In genomic region chr19:1123381-1123780, GRCh38 we compare ENCODE assay signal across 15 cellular contexts. TPM values are rescaled to one million over a fixed set of nuclear protein-coding genes. Genes with fewer than 3 reads are reported as not detected.
DNase-seq lines count a peak whose midpoint lies in the region; ATAC-seq, FAIRE-seq and TF ChIP-seq lines count a peak whose summit lies in the region.
"Had no signal": no experiment of that assay in that cellular context is flagged by ENCODE, and none has a peak within 500 bp of the region (broad histone marks: within the 10 kb centered on the region; RNA-seq: fewer than 3 reads in every experiment).

No MANE protein-coding gene starts in this region.

- H3K4me3 ChIP-seq in A549 (no peak overlapping the region), HUES64 (ENCODE audit: low read length) (no peak overlapping the region), K562 (no peak overlapping the region)

- no peak for TF ChIP-seq POLR2A in A549 (IDR thresholded peaks at IDR 0.05; ENCODE audit: low read length)
- no peak for TF ChIP-seq POLR2A in K562 (conservative IDR thresholded peaks at IDR 0.05)

- CTCF ChIA-PET in A549 (lab: Yijun Ruan, JAX): interaction anchor here (0.7 to 4.5 kb wide), 4 partner anchors 8 to 70 kb away, joined by 3 to 29 read pairs (median 8); no protein-coding TSS in a partner anchor
- CTCF ChIA-PET in K562 (lab: Yijun Ruan, JAX; ENCODE audit: low intra/inter-chr PET ratio): no interaction called here

- H3K27me3 ChIP-seq in HUES64 (ENCODE audit: insufficient read depth, low read length): no peaks in the 10 kb centered on the region
- H3K27me3 ChIP-seq in K562 (ENCODE audit: control insufficient read depth in 2 of 2, insufficient read depth in 2 of 2, low read length in 2 of 2): no peaks in the 10 kb centered on the region

- H3K9me1 ChIP-seq in K562 (ENCODE audit: control insufficient read depth, insufficient read depth, low read length): no peaks in the 10 kb centered on the region

- FAIRE-seq in A549 (lab: Jason Lieb, UNC): no peak
- FAIRE-seq in K562 (lab: Jason Lieb, UNC): no peak
- FAIRE-seq: H54 had no signal

- H3K36me3 Mint-ChIP-seq in naive thymus-derived CD8-positive, alpha-beta T cell: peaks cover 0 to 51% (median 3%) of the 10 kb centered on the region in 3 donors

- H3K4me1 ChIP-seq in A549 (peaks cover 9% of the 10 kb centered on the region; the same call in 2 of the 3 replicates), HUES64 (ENCODE audit: insufficient read depth, low read length) (no peaks in the 10 kb centered on the region), K562 (replicated peaks in 1 of 2; ENCODE audit: control insufficient read depth in 2 of 2, insufficient read depth in 2 of 2, low read length in 2 of 2) (peaks cover 6 to 62% of the 10 kb centered on the region in 2 experiments; a peak in 4 of 5 replicates)

- no peak overlapping the region for H3K9ac ChIP-seq in HUES64 (ENCODE audit: low read depth, low read length)
- no peak overlapping the region; a peak in 1 of 4 replicates for H3K9ac ChIP-seq in K562 (ENCODE audit: insufficient read depth in 1 of 2, low read depth in 2 of 2, low read length in 2 of 2)

- H3K4me2 ChIP-seq in A549 (no peak overlapping the region), K562 (ENCODE audit: insufficient read depth, low read length) (no peak overlapping the region)

- BruUV-seq in K562 (replicated peaks; lab: Mats Ljungman, UMichigan): no TSS peak

- H3K4me1 Mint-ChIP-seq in naive thymus-derived CD8-positive, alpha-beta T cell: peaks cover 0 to 9% (median 3%) of the 10 kb centered on the region in 4 donors

- intact Hi-C loops in K562 (cut with micrococcal nuclease): no loop called here

- peak; percentile 3 to 9; a peak in 3 of 6 replicates for ATAC-seq in A549
- peak; percentile 12 for ATAC-seq in K562
- ATAC-seq in omental fat pad (ENCODE audit: low FRiP score): peak; percentile 3
- no peak for ATAC-seq in naive thymus-derived CD8-positive, alpha-beta T cell
- no peak for ATAC-seq in GM19035 (IDR thresholded peaks at IDR 0.05; ENCODE audit: unreplicated experiment)
- ATAC-seq in GM21619 (IDR thresholded peaks at IDR 0.05; ENCODE audit: unreplicated experiment): no peak

- POLR2A ChIA-PET in A549 (lab: Yijun Ruan, JAX): interaction anchor here (1.0 kb wide), 1 partner anchor 32 kb away, joined by 3 read pairs; no protein-coding TSS in a partner anchor
- POLR2A ChIA-PET in K562 (lab: Yijun Ruan, JAX): interaction anchor here (0.8 to 1.5 kb wide), 4 partner anchors 11 to 94 kb away, joined by 3 to 12 read pairs (median 4); no protein-coding TSS in a partner anchor
- POLR2A ChIA-PET in naive thymus-derived CD8-positive, alpha-beta T cell (lab: Charles Lee): interaction anchor here (0.5 to 1.6 kb wide), 4 partner anchors 12 to 146 kb away, joined by 3 to 7 read pairs (median 3); partner anchors contain the start of genes CIRBP and GPX4

- H4K20me1 ChIP-seq in K562 (replicated peaks; ENCODE audit: control insufficient read depth, insufficient read depth, low read length): no peaks in the 10 kb centered on the region; the same call in 1 of the 2 replicates

- H3K27me3 Mint-ChIP-seq in naive thymus-derived CD8-positive, alpha-beta T cell: no peaks in the 10 kb centered on the region

- H3K79me2 ChIP-seq in K562 (ENCODE audit: control insufficient read depth, insufficient read depth, low read length): no peaks in the 10 kb centered on the region; the same call in 2 of the 3 replicates

- in situ Hi-C loops in K562 (cut with MboI): no loop called here

- H3K36me3 ChIP-seq in HUES64 (ENCODE audit: insufficient read depth, low read length): peaks cover 50% of the 10 kb centered on the region
- H3K36me3 ChIP-seq in K562 (ENCODE audit: control insufficient read depth, insufficient read depth, low read length): peaks cover 81% of the 10 kb centered on the region

- H3K27ac ChIP-seq in A549 (peak overlapping the region in 1 of 2 experiments; percentile 56; a peak in 2 of 6 replicates), HUES64 (ENCODE audit: low read depth, low read length) (peak overlapping the region; percentile 55; the same call in 1 of the 2 replicates), K562 (ENCODE audit: extremely low read depth, low read depth, low read length) (no peak overlapping the region)

- no peak for TF ChIP-seq EP300 in A549 (IDR thresholded peaks at IDR 0.05)
- TF ChIP-seq EP300 in K562 (IDR thresholded peaks at IDR 0.05; ENCODE audit: low read length): no peak

- no peak overlapping the region for H3K4me3 Mint-ChIP-seq in naive thymus-derived CD8-positive, alpha-beta T cell

- H3K9me3 Mint-ChIP-seq in naive thymus-derived CD8-positive, alpha-beta T cell: no peaks in the 10 kb centered on the region
- H3K9me3 Mint-ChIP-seq: HFFc6 had no signal

- 94% methylated on average over 13 of the region's 20 CpGs for WGBS in A549 (ENCODE audit: missing lambda C conversion rate)
- 89% methylated on average over 20 of the region's 20 CpGs for WGBS in HUES64
- 83% methylated on average over 15 of the region's 20 CpGs for WGBS in K562 (ENCODE audit: insufficient coverage, low coverage, missing lambda C conversion rate)

- H2AFZ ChIP-seq in K562 (ENCODE audit: low read depth, low read length): no peak overlapping the region

- no peak for DNase-seq in A549 (ENCODE audit: low read depth in 1 of 2, low spot score in 1 of 2)
- no peak for DNase-seq in K562 (ENCODE audit: extremely low read depth in 1 of 4, low spot score in 3 of 4)
- DNase-seq in omental fat pad (ENCODE audit: low spot score): no peak
- DNase-seq in naive thymus-derived CD8-positive, alpha-beta T cell: no peak
- DNase-seq in NCI-H82 (lab: John Stamatoyannopoulos, UW): no peak
- DNase-seq: C1 segment of cervical spinal cord, DMS 273 treated with DMSO at 0.1 percent for 48 hours, NCI-H1436, NCI-H1930, NCI-H524 had no signal

- no peak for TF ChIP-seq RAD21 in A549 (conservative IDR thresholded peaks at IDR 0.05 in 1 of 2, IDR thresholded peaks at IDR 0.05 in 1 of 2)
- no peak for TF ChIP-seq RAD21 in K562 (CRISPR knock-in tag; conservative IDR thresholded peaks at IDR 0.05 in 1 of 2, IDR thresholded peaks at IDR 0.05 in 1 of 2)

- H3K27ac Mint-ChIP-seq in naive thymus-derived CD8-positive, alpha-beta T cell: no peak overlapping the region
- H3K27ac Mint-ChIP-seq: HFFc6 had no signal

- TF ChIP-seq CTCF in A549 (IDR thresholded peaks at IDR 0.05) (no peak), K562 (IDR thresholded peaks at IDR 0.05 in 2 of 3, conservative IDR thresholded peaks at IDR 0.05 in 1 of 3; ENCODE audit: insufficient read depth in 2 of 3, low read depth in 1 of 3, low read length in 3 of 3) (no peak), omental fat pad (IDR thresholded peaks at IDR 0.05) (no peak)

- H3K9me3 ChIP-seq in A549 (no peaks in the 10 kb centered on the region), HUES64 (ENCODE audit: insufficient read depth, low read depth, low read length) (no peaks in the 10 kb centered on the region), K562 (replicated peaks; ENCODE audit: control insufficient read depth, insufficient read depth, low read depth, low read length) (no peaks in the 10 kb centered on the region)

RNA-seq across cellular contexts. Expression of gene GPX4, which starts 19.6 kb away (rescaled TPM):
- polyA plus RNA-seq in A549 (2011; rRNA removed) (223 and 248 TPM in 2 replicates), A549 (2017; fragmentation: RNase III; extraction: RNeasy Plus Mini Kit Qiagen cat#74134 plus additional on column Dnase treatment) (370 to 402 TPM (median 394 TPM) in 3 replicates), K562 (2011; rRNA removed) (223 and 286 TPM in 2 replicates), K562 (2014; fragmentation: Illumina TruSeq; extraction: Trizol) (434 and 536 TPM in 2 replicates), K562 (2014; fragmentation: Nextera tagmentation; extraction: Ambion mirVana) (100 to 1,000 TPM in 1 of 2 experiments, 10 to 100 TPM in 1; 61.4 to 125 TPM), K562 (2014; rRNA removed) (661 and 856 TPM in 2 replicates)
- 768 and 819 TPM in 2 replicates for polyA plus RNA-seq in A549 (2012; cell fraction: cytosol; rRNA removed)
- 378 and 395 TPM in 2 replicates for polyA plus RNA-seq in A549 (2012; cell fraction: nucleus; rRNA removed)
- polyA minus RNA-seq in A549 (2011; rRNA and poly(A)+ RNA removed): 180 and 195 TPM in 2 replicates
- 361 TPM for polyA plus RNA-seq in HUES64 (2013, experiment 1 of 2)
- 387 TPM for polyA plus RNA-seq in HUES64 (2013, experiment 2 of 2)
- total RNA-seq in K562 (2011; cell fraction: chromatin; rRNA removed; ENCODE audit: low replicate concordance): 61.5 and 154 TPM in 2 replicates
- total RNA-seq in K562 (2011; cell fraction: nucleolus; rRNA removed): 171 and 189 TPM in 2 replicates
- 129 and 161 TPM in 2 replicates for total RNA-seq in K562 (2011; cell fraction: nucleoplasm; rRNA removed)
- total RNA-seq in K562 (2014; rRNA removed) (639 and 643 TPM in 2 replicates), K562 (2014; rRNA removed; fragmentation: Illumina TruSeq; extraction: Trizol) (131 and 209 TPM in 2 replicates), K562 (2015; rRNA removed; fragmentation: Illumina TruSeq; extraction: Trizol) (349 and 395 TPM in 2 replicates), K562 (2021) (383 and 392 TPM in 2 replicates), omental fat pad (1,000 to 10,000 TPM in 1 of 4 donors, 100 to 1,000 TPM in 3; 429 to 1,640 (median 892) TPM)
- 531 and 777 TPM in 2 replicates for polyA plus RNA-seq in K562 (2011; cell fraction: cytosol; rRNA removed)
- polyA plus RNA-seq in K562 (2011; cell fraction: nucleus; rRNA removed): 389 and 485 TPM in 2 replicates
- polyA plus RNA-seq in K562 (2012): 659 and 746 TPM in 2 replicates
- polyA minus RNA-seq in K562 (2011; rRNA and poly(A)+ RNA removed): 117 and 134 TPM in 2 replicates
- polyA minus RNA-seq in K562 (2011; cell fraction: cytosol; rRNA and poly(A)+ RNA removed): 191 and 300 TPM in 2 replicates
- polyA minus RNA-seq in K562 (2011; cell fraction: nucleus; rRNA and poly(A)+ RNA removed): 54.3 and 64.1 TPM in 2 replicates
- total RNA-seq in naive thymus-derived CD8-positive, alpha-beta T cell: 100 to 1,000 TPM; 207 to 225 TPM
- polyA plus RNA-seq in naive thymus-derived CD8-positive, alpha-beta T cell: 100 to 1,000 TPM; 370 to 465 (median 405) TPM

RNA-seq across cellular contexts. Expression of gene POLR2E, which starts 28.2 kb away (rescaled TPM):
- 81.0 and 99.6 TPM in 2 replicates for polyA plus RNA-seq in A549 (2011; rRNA removed)
- polyA plus RNA-seq in A549 (2012; cell fraction: cytosol; rRNA removed): 346 and 402 TPM in 2 replicates
- 288 and 337 TPM in 2 replicates for polyA plus RNA-seq in A549 (2012; cell fraction: nucleus; rRNA removed)
- 170 to 181 TPM (median 172 TPM) in 3 replicates for polyA plus RNA-seq in A549 (2017; fragmentation: RNase III; extraction: RNeasy Plus Mini Kit Qiagen cat#74134 plus additional on column Dnase treatment)
- polyA minus RNA-seq in A549 (2011; rRNA and poly(A)+ RNA removed): 102 and 159 TPM in 2 replicates
- 184 TPM for polyA plus RNA-seq in HUES64 (2013, experiment 1 of 2)
- 182 TPM for polyA plus RNA-seq in HUES64 (2013, experiment 2 of 2)
- total RNA-seq in K562 (2011; cell fraction: chromatin; rRNA removed; ENCODE audit: low replicate concordance): 38.2 and 129 TPM in 2 replicates
- total RNA-seq in K562 (2011; cell fraction: nucleolus; rRNA removed): 126 and 135 TPM in 2 replicates
- 74.1 and 78.7 TPM in 2 replicates for total RNA-seq in K562 (2011; cell fraction: nucleoplasm; rRNA removed)
- total RNA-seq in K562 (2014; rRNA removed): 297 and 441 TPM in 2 replicates
- total RNA-seq in K562 (2014; rRNA removed; fragmentation: Illumina TruSeq; extraction: Trizol): 40.2 and 78.0 TPM in 2 replicates
- 141 and 144 TPM in 2 replicates for total RNA-seq in K562 (2015; rRNA removed; fragmentation: Illumina TruSeq; extraction: Trizol)
- 328 and 351 TPM in 2 replicates for total RNA-seq in K562 (2021)
- polyA plus RNA-seq in K562 (2011; rRNA removed): 244 and 334 TPM in 2 replicates
- 305 and 616 TPM in 2 replicates for polyA plus RNA-seq in K562 (2011; cell fraction: cytosol; rRNA removed)
- polyA plus RNA-seq in K562 (2011; cell fraction: nucleus; rRNA removed): 112 and 143 TPM in 2 replicates
- 291 and 445 TPM in 2 replicates for polyA plus RNA-seq in K562 (2012)
- 267 and 448 TPM in 2 replicates for polyA plus RNA-seq in K562 (2014; fragmentation: Illumina TruSeq; extraction: Trizol)
- polyA plus RNA-seq in K562 (2014; fragmentation: Nextera tagmentation; extraction: Ambion mirVana): 10 to 100 TPM in 1 of 2 experiments, 1 to 10 TPM in 1; 3.4 to 32.5 TPM
- polyA plus RNA-seq in K562 (2014; rRNA removed): 413 and 438 TPM in 2 replicates
- polyA minus RNA-seq in K562 (2011; rRNA and poly(A)+ RNA removed): 36.0 and 77.6 TPM in 2 replicates
- 127 and 173 TPM in 2 replicates for polyA minus RNA-seq in K562 (2011; cell fraction: cytosol; rRNA and poly(A)+ RNA removed)
- polyA minus RNA-seq in K562 (2011; cell fraction: nucleus; rRNA and poly(A)+ RNA removed): 45.4 and 50.5 TPM in 2 replicates
- total RNA-seq in omental fat pad: 100 to 1,000 TPM; 151 to 216 (median 188) TPM
- 10 to 100 TPM; 88.0 to 95.3 TPM for total RNA-seq in naive thymus-derived CD8-positive, alpha-beta T cell
- polyA plus RNA-seq in naive thymus-derived CD8-positive, alpha-beta T cell: 100 to 1,000 TPM; 159 to 233 (median 187) TPM

RNA-seq across cellular contexts. Expression of gene SBNO2, which starts 50.7 kb away (rescaled TPM):
- polyA plus RNA-seq in A549 (2011; rRNA removed) (6.8 and 8.4 TPM in 2 replicates), A549 (2017; fragmentation: RNase III; extraction: RNeasy Plus Mini Kit Qiagen cat#74134 plus additional on column Dnase treatment) (27.0 to 32.0 TPM (median 27.7 TPM) in 3 replicates), K562 (2011; rRNA removed) (6.7 and 9.3 TPM in 2 replicates), K562 (2014; fragmentation: Illumina TruSeq; extraction: Trizol) (5.2 and 13.0 TPM in 2 replicates), K562 (2014; fragmentation: Nextera tagmentation; extraction: Ambion mirVana) (under 1 TPM; 0.01 to 0.04 TPM), K562 (2014; rRNA removed) (21.5 and 23.1 TPM in 2 replicates)
- polyA plus RNA-seq in A549 (2012; cell fraction: cytosol; rRNA removed): 28.7 and 40.8 TPM in 2 replicates
- 118 and 161 TPM in 2 replicates for polyA plus RNA-seq in A549 (2012; cell fraction: nucleus; rRNA removed)
- 9.6 and 15.2 TPM in 2 replicates for polyA minus RNA-seq in A549 (2011; rRNA and poly(A)+ RNA removed)
- polyA plus RNA-seq in HUES64 (2013, experiment 1 of 2): 14.5 TPM
- polyA plus RNA-seq in HUES64 (2013, experiment 2 of 2): 14.1 TPM
- 26.2 and 103 TPM in 2 replicates for total RNA-seq in K562 (2011; cell fraction: chromatin; rRNA removed; ENCODE audit: low replicate concordance)
- total RNA-seq in K562 (2011; cell fraction: nucleolus; rRNA removed): 64.1 and 67.7 TPM in 2 replicates
- 28.6 and 30.7 TPM in 2 replicates for total RNA-seq in K562 (2011; cell fraction: nucleoplasm; rRNA removed)
- total RNA-seq in K562 (2014; rRNA removed) (18.6 and 23.1 TPM in 2 replicates), K562 (2014; rRNA removed; fragmentation: Illumina TruSeq; extraction: Trizol) (4.0 and 6.3 TPM in 2 replicates), K562 (2015; rRNA removed; fragmentation: Illumina TruSeq; extraction: Trizol) (6.7 and 7.8 TPM in 2 replicates), K562 (2021) (46.2 and 49.0 TPM in 2 replicates), omental fat pad (100 to 1,000 TPM in 1 of 4 donors, 10 to 100 TPM in 3; 33.1 to 208 (median 61.9) TPM)
- polyA plus RNA-seq in K562 (2011; cell fraction: cytosol; rRNA removed): 7.4 and 14.1 TPM in 2 replicates
- 45.7 and 79.0 TPM in 2 replicates for polyA plus RNA-seq in K562 (2011; cell fraction: nucleus; rRNA removed)
- polyA plus RNA-seq in K562 (2012): 20.3 and 27.1 TPM in 2 replicates
- 3.7 and 8.1 TPM in 2 replicates for polyA minus RNA-seq in K562 (2011; rRNA and poly(A)+ RNA removed)
- 16.7 and 22.1 TPM in 2 replicates for polyA minus RNA-seq in K562 (2011; cell fraction: cytosol; rRNA and poly(A)+ RNA removed)
- 20.7 and 21.3 TPM in 2 replicates for polyA minus RNA-seq in K562 (2011; cell fraction: nucleus; rRNA and poly(A)+ RNA removed)
- 10 to 100 TPM; 69.7 to 82.4 TPM for total RNA-seq in naive thymus-derived CD8-positive, alpha-beta T cell
- polyA plus RNA-seq in naive thymus-derived CD8-positive, alpha-beta T cell: 1 to 10 TPM in 2 of 3 donors, under 1 TPM in 1; 0.68 to 2.3 (median 1.0) TPM

RNA-seq across cellular contexts. Expression of gene ARHGAP45, which starts 56.4 kb away (rescaled TPM):
- 0.48 and 1.2 TPM in 2 replicates for polyA plus RNA-seq in A549 (2011; rRNA removed)
- 2.1 and 2.6 TPM in 2 replicates for polyA plus RNA-seq in A549 (2012; cell fraction: cytosol; rRNA removed)
- 7.8 and 8.6 TPM in 2 replicates for polyA plus RNA-seq in A549 (2012; cell fraction: nucleus; rRNA removed)
- polyA plus RNA-seq in A549 (2017; fragmentation: RNase III; extraction: RNeasy Plus Mini Kit Qiagen cat#74134 plus additional on column Dnase treatment): 1.5 to 1.9 TPM (median 1.8 TPM) in 3 replicates
- polyA minus RNA-seq in A549 (2011; rRNA and poly(A)+ RNA removed): 0.58 and 0.88 TPM in 2 replicates
- 10.3 TPM for polyA plus RNA-seq in HUES64 (2013, experiment 1 of 2)
- 13.8 TPM for polyA plus RNA-seq in HUES64 (2013, experiment 2 of 2)
- total RNA-seq in K562 (2011; cell fraction: chromatin; rRNA removed; ENCODE audit: low replicate concordance): 25.6 and 81.0 TPM in 2 replicates
- total RNA-seq in K562 (2011; cell fraction: nucleolus; rRNA removed): 39.0 and 49.5 TPM in 2 replicates
- total RNA-seq in K562 (2011; cell fraction: nucleoplasm; rRNA removed): 22.7 and 24.1 TPM in 2 replicates
- 22.1 and 31.1 TPM in 2 replicates for total RNA-seq in K562 (2014; rRNA removed)
- 1.0 and 1.8 TPM in 2 replicates for total RNA-seq in K562 (2014; rRNA removed; fragmentation: Illumina TruSeq; extraction: Trizol)
- total RNA-seq in K562 (2015; rRNA removed; fragmentation: Illumina TruSeq; extraction: Trizol): 4.2 and 6.0 TPM in 2 replicates
- 18.0 and 19.9 TPM in 2 replicates for total RNA-seq in K562 (2021)
- polyA plus RNA-seq in K562 (2011; rRNA removed): 4.4 and 7.6 TPM in 2 replicates
- 5.6 and 12.6 TPM in 2 replicates for polyA plus RNA-seq in K562 (2011; cell fraction: cytosol; rRNA removed)
- polyA plus RNA-seq in K562 (2011; cell fraction: nucleus; rRNA removed): 17.8 and 38.7 TPM in 2 replicates
- 15.0 and 15.2 TPM in 2 replicates for polyA plus RNA-seq in K562 (2012)
- polyA plus RNA-seq in K562 (2014; fragmentation: Illumina TruSeq; extraction: Trizol): 1.9 and 6.9 TPM in 2 replicates
- under 1 TPM; 0.08 to 0.63 TPM for polyA plus RNA-seq in K562 (2014; fragmentation: Nextera tagmentation; extraction: Ambion mirVana)
- polyA plus RNA-seq in K562 (2014; rRNA removed): 16.3 and 20.2 TPM in 2 replicates
- polyA minus RNA-seq in K562 (2011; rRNA and poly(A)+ RNA removed): 1.7 and 2.0 TPM in 2 replicates
- 6.2 and 8.5 TPM in 2 replicates for polyA minus RNA-seq in K562 (2011; cell fraction: cytosol; rRNA and poly(A)+ RNA removed)
- 5.5 and 6.6 TPM in 2 replicates for polyA minus RNA-seq in K562 (2011; cell fraction: nucleus; rRNA and poly(A)+ RNA removed)
- total RNA-seq in omental fat pad: 10 to 100 TPM; 21.4 to 97.6 (median 36.3) TPM
- 1,000 to 10,000 TPM; 1,025 to 1,060 TPM for total RNA-seq in naive thymus-derived CD8-positive, alpha-beta T cell
- 100 to 1,000 TPM; 261 to 681 (median 358) TPM for polyA plus RNA-seq in naive thymus-derived CD8-positive, alpha-beta T cell

Comparison
In these comparisons a context has a peak if more than half of its experiments do, and no peak if none do; other contexts are left out.
1. ATAC-seq: peak in A549 (2 of 2), K562 (single experiment) and omental fat pad (single experiment); none in naive thymus-derived CD8-positive, alpha-beta T cell (0 of 2), GM19035 (single experiment) and GM21619 (single experiment).